8 cellular contexts compared by ENCODE assay signal in genomic region chr17:9402590-9403199, GRCh38.
DNase-seq lines count a peak whose midpoint lies in the region; ATAC-seq and TF ChIP-seq lines count a peak whose summit lies in the region.

No MANE protein-coding gene starts in this region.

- no peaks in the 10 kb centered on the region for H3K4me1 Mint-ChIP-seq in stimulated activated memory B cell treated with anti-CD40 and anti-IgM and Interleukin-4, amounts not matched to agents 10 μg/mL and 1 μg/mL and 100 μg/mL, for 72 hours

- H3K27ac ChIP-seq in osteoblast (ENCODE audit: low read depth, low read length), result no peak overlapping the region
- H3K27ac ChIP-seq in uterus, result no peak overlapping the region

- H3K79me2 ChIP-seq in osteoblast (ENCODE audit: insufficient read depth, low read length), result no peaks in the 10 kb centered on the region

- ATAC-seq in stimulated activated memory B cell treated with anti-CD40 and anti-IgM and Interleukin-4, amounts not matched to agents 10 μg/mL and 1 μg/mL and 100 μg/mL, for 72 hours, result no peak

- no peak overlapping the region for H3K27ac Mint-ChIP-seq in stimulated activated memory B cell treated with anti-CD40 and anti-IgM and Interleukin-4, amounts not matched to agents 10 μg/mL and 1 μg/mL and 100 μg/mL, for 72 hours

- no peak overlapping the region for H3K4me3 Mint-ChIP-seq in stimulated activated memory B cell treated with anti-CD40 and anti-IgM and Interleukin-4, amounts not matched to agents 10 μg/mL and 1 μg/mL and 100 μg/mL, for 72 hours

- TF ChIP-seq POLR2A in uterus (IDR thresholded peaks at IDR 0.05), result no peak

- H3K36me3 ChIP-seq in osteoblast (ENCODE audit: insufficient read depth, low read length) (no peaks in the 10 kb centered on the region), uterus (no peaks in the 10 kb centered on the region)

- peaks cover 5% of the 10 kb centered on the region for H3K4me1 ChIP-seq in osteoblast (ENCODE audit: insufficient read depth, low read length)
- no peaks in the 10 kb centered on the region for H3K4me1 ChIP-seq in uterus

- no peaks in the 10 kb centered on the region for H3K9me3 ChIP-seq in osteoblast (ENCODE audit: low read depth, low read length)
- H3K9me3 ChIP-seq in uterus, result no peaks in the 10 kb centered on the region

- peak; percentile 52 for TF ChIP-seq CTCF in AG10803 (conservative IDR thresholded peaks at IDR 0.05; ENCODE audit: low read length)
- TF ChIP-seq CTCF in GM13976 (IDR thresholded peaks at IDR 0.05; ENCODE audit: borderline replicate concordance, control extremely low read depth, extremely low read depth, insufficient read depth, missing control alignments), result peak; percentile 53
- TF ChIP-seq CTCF in choroid plexus epithelial cell (conservative IDR thresholded peaks at IDR 0.05; ENCODE audit: low read depth, low read length), result peak; percentile 70
- peak; percentile 38 for TF ChIP-seq CTCF in osteoblast (IDR thresholded peaks at IDR 0.05; ENCODE audit: extremely low read depth, low read depth, low read length)
- TF ChIP-seq CTCF in uterus (IDR thresholded peaks at IDR 0.05), result peak in 1 of 4 experiments; percentile 4

- H4K20me1 ChIP-seq in osteoblast (ENCODE audit: insufficient read depth, low read length), result no peaks in the 10 kb centered on the region

- intact Hi-C loops in uterus (cut with DNase I; ENCODE audit: low total_unique reads), result no loop called here

- no peak overlapping the region for H2AFZ ChIP-seq in osteoblast (ENCODE audit: low read length)

- no peak overlapping the region for H3K4me2 ChIP-seq in osteoblast (ENCODE audit: insufficient read depth, low read length)

- in situ Hi-C loops in GM13976 (cut with MboI; ENCODE audit: low sequenced_read_pairs, unreplicated experiment), result loop anchor here (10.0 kb wide), 1 partner anchor 112 kb away; no protein-coding TSS in a partner anchor

- H3K27me3 Mint-ChIP-seq in stimulated activated memory B cell treated with anti-CD40 and anti-IgM and Interleukin-4, amounts not matched to agents 10 μg/mL and 1 μg/mL and 100 μg/mL, for 72 hours, result no peaks in the 10 kb centered on the region

- H3K36me3 Mint-ChIP-seq in stimulated activated memory B cell treated with anti-CD40 and anti-IgM and Interleukin-4, amounts not matched to agents 10 μg/mL and 1 μg/mL and 100 μg/mL, for 72 hours, result peaks cover 36% of the 10 kb centered on the region

- H3K27me3 ChIP-seq in osteoblast (ENCODE audit: insufficient read depth, low read length), result no peaks in the 10 kb centered on the region
- H3K27me3 ChIP-seq in uterus, result no peaks in the 10 kb centered on the region

- DNase-seq in AG10803 (ENCODE audit: low read depth) (peak; percentile 23), GM13976 (ENCODE audit: low spot score) (peak; percentile 47), OCI-M1 (lab: John Stamatoyannopoulos, UW) (peak; percentile 67), choroid plexus epithelial cell (ENCODE audit: low read depth) (peak; percentile 63), osteoblast (ENCODE audit: insufficient read length, low spot score, missing footprints) (peak; percentile 66), uterus (no peak), T1000 (lab: John Stamatoyannopoulos, UW) (no peak)

- H3K4me3 ChIP-seq in AG10803 (ENCODE audit: low read length) (no peak overlapping the region), choroid plexus epithelial cell (ENCODE audit: low read depth, low read length) (no peak overlapping the region), osteoblast (ENCODE audit: insufficient read depth, low read length) (no peak overlapping the region), uterus (no peak overlapping the region)

- peaks cover 3% of the 10 kb centered on the region for H3K9me3 Mint-ChIP-seq in stimulated activated memory B cell treated with anti-CD40 and anti-IgM and Interleukin-4, amounts not matched to agents 10 μg/mL and 1 μg/mL and 100 μg/mL, for 72 hours

Comparison
In these comparisons a context has a peak if more than half of its experiments do, and no peak if none do; other contexts are left out.
1. DNase-seq: peak in AG10803 (single experiment), GM13976 (single experiment), OCI-M1 (single experiment), choroid plexus epithelial cell (single experiment) and osteoblast (single experiment); none in uterus (0 of 2) and T1000 (single experiment).